In genomic region chr1:244362481-244362880, GRCh38 we compare ENCODE assay signal across 1 cellular context.
TF ChIP-seq lines count a peak whose summit lies in the region.

No MANE protein-coding gene starts in this region.

TF ChIP-seq in HepG2, 621 proteins besides CTCF, POLR2A, EP300 and RAD21:
- TF ChIP-seq PAXIP1 (CRISPR knock-in tag; conservative IDR thresholded peaks at IDR 0.05): no peak
- TF ChIP-seq ZNF451 (CRISPR knock-in tag; IDR thresholded peaks at IDR 0.05): no peak
- TF ChIP-seq ETS1 (CRISPR knock-in tag; IDR thresholded peaks at IDR 0.05): no peak
TF ChIP-seq in HepG2: peak in this region for 0.
